Comparison of ENCODE assay signal across 1 cellular context in genomic region chr2:11663427-11663826, GRCh38.
TF ChIP-seq lines count a peak whose summit lies in the region.

No MANE protein-coding gene starts in this region.

TF ChIP-seq in HEK293, 187 proteins besides CTCF, POLR2A, EP300 and RAD21 (continued from another document):
- TF ChIP-seq ZNF274 (IDR thresholded peaks at IDR 0.05; ENCODE audit: low read length) = no peak
- no peak for TF ChIP-seq ZNF274 (tag by site-specific recombination; IDR thresholded peaks at IDR 0.05; ENCODE audit: borderline replicate concordance)
- no peak for TF ChIP-seq KLF1 (tag by site-specific recombination; IDR thresholded peaks at IDR 0.05)
- peak; percentile 45; the same call in 1 of the 2 replicates for TF ChIP-seq ZNF629 (tag by site-specific recombination; IDR thresholded peaks at IDR 0.05)
